In the genomic region with DNA sequence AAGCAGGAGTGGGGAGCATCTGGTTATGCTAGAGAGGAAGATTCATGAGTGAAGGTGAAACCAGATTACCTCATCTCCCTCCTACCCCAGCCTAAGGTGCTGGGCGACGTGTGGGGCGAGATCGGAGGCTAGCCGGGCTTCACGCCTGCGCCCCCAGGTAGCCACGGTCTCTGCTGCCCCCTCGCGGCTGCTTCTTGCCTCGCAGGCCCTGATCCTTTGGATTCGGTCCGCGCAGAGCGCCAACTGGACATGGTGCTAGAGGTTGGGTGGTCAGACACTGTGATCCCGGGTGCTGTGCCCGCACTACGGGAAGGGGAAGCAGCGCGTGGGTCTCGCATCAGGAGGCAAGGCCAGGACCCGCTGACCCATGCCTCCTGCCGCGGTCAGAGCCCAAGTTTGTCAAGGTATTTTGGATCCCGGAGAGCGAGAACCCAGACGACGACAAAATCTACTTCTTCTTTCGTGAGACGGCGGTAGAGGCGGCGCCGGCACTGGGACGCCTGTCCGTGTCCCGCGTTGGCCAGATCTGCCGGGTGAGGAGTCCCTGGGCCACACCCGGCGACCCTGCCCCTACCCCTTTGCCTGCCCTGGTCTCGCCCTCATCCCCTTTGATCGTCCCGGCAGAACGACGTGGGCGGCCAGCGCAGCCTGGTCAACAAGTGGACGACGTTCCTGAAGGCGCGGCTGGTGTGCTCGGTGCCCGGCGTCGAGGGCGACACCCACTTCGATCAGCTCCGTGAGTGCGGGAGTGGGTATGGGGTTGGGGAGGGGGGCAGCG, we compare ENCODE assay signal across 9 cellular contexts. TPM values are rescaled to one million over a fixed set of nuclear protein-coding genes. Genes with fewer than 3 reads are reported as not detected.
DNase-seq lines count a peak whose midpoint lies in the region; FAIRE-seq and TF ChIP-seq lines count a peak whose summit lies in the region.
"Had no signal": no experiment of that assay in that cellular context is flagged by ENCODE, and none has a peak within 500 bp of the region (broad histone marks: within the 10 kb centered on the region; RNA-seq: fewer than 3 reads in every experiment).

No MANE protein-coding gene starts in this region.

- no peaks in the 10 kb centered on the region for H3K9me3 ChIP-seq in HUES6 (ENCODE audit: control insufficient read depth, insufficient read depth, low read depth, low read length)

- peak overlapping the region; percentile 49 to 79 (median 66) for H3K4me3 Mint-ChIP-seq in nephron

- H3K27ac ChIP-seq in HUES6 (ENCODE audit: low read depth, low read length), result no peak overlapping the region

- H3K36me3 Mint-ChIP-seq in nephron (ENCODE audit: low read depth), result peaks cover 7% of the 10 kb centered on the region

- TF ChIP-seq CTCF in GM20000 (IDR thresholded peaks at IDR 0.05; ENCODE audit: extremely low read depth, missing control alignments), result peak; percentile 94
- TF ChIP-seq CTCF in fibroblast of the aortic adventitia (IDR thresholded peaks at IDR 0.05; ENCODE audit: insufficient read depth, low read length), result peak; percentile 97
- TF ChIP-seq CTCF in nephron (IDR thresholded peaks at IDR 0.05; ENCODE audit: unreplicated experiment in 3 of 3), result peak; percentile 94 to 98 (median 98)

- H3K36me3 ChIP-seq in HUES6 (ENCODE audit: control insufficient read depth, insufficient read depth, low read length), result no peaks in the 10 kb centered on the region

- H3K4me1 Mint-ChIP-seq in nephron, result peaks cover 40% of the 10 kb centered on the region

- H3K9me3 Mint-ChIP-seq in nephron, result no peaks in the 10 kb centered on the region

- DNase-seq in COR-L47 (lab: John Stamatoyannopoulos, UW) (peak; percentile 67), GM20000 (ENCODE audit: low spot score) (peak; percentile 99), RCC 7860 (ENCODE audit: low spot score) (peak; percentile 70), fibroblast of the aortic adventitia (ENCODE audit: low read depth) (peak; percentile 65)
- peak; percentile 79 to 88 for DNase-seq in activated T-helper 1 cell treated with anti-CD3 and anti-CD28 coated beads, Interleukin-2, amount 50 U/mL, for 16 hours (ENCODE audit: low read depth in 1 of 2, low spot score in 1 of 2)
- peak; percentile 83 for DNase-seq in stimulated activated naive CD4-positive, alpha-beta T cell treated with Interleukin-2 at 50 U/mL for 16 hours (lab: John Stamatoyannopoulos, UW)

- H3K4me3 ChIP-seq in HUES6 (ENCODE audit: low read depth, low read length) (peak overlapping the region; percentile 43), fibroblast of the aortic adventitia (ENCODE audit: low read depth, low read length) (peak overlapping the region; percentile 37)

- peaks cover 45% of the 10 kb centered on the region for H3K27me3 ChIP-seq in HUES6 (ENCODE audit: control insufficient read depth, insufficient read depth, low read length)

- H3K27me3 Mint-ChIP-seq in nephron (ENCODE audit: low read depth), result peaks cover 28% of the 10 kb centered on the region

- H3K27ac Mint-ChIP-seq in nephron, result peak overlapping the region in 1 of 3 experiments; percentile 88

- no peak for FAIRE-seq in RCC 7860 (lab: Jason Lieb, UNC)
- FAIRE-seq: endometrium had no signal

- H3K4me1 ChIP-seq in HUES6 (ENCODE audit: control insufficient read depth, insufficient read depth, low read length), result peaks cover 50% of the 10 kb centered on the region

- H3K9ac ChIP-seq in HUES6 (ENCODE audit: low read length), result no peak overlapping the region

RNA-seq across cellular contexts. Expression of a gene that starts 4.2 kb away (rescaled TPM):
- total RNA-seq in fibroblast of the aortic adventitia (ENCODE audit: low replicate concordance), result 9.7 and 110 TPM in 2 replicates

RNA-seq across cellular contexts. Expression of a gene that starts 5.8 kb away (rescaled TPM):
- total RNA-seq in fibroblast of the aortic adventitia (ENCODE audit: low replicate concordance), result not detected in 2 replicates

RNA-seq across cellular contexts. Expression of a gene that starts 19.1 kb away (rescaled TPM):
- total RNA-seq in fibroblast of the aortic adventitia (ENCODE audit: low replicate concordance), result 45.3 and 72.7 TPM in 2 replicates

RNA-seq across cellular contexts. Expression of a gene that starts 26.1 kb away (rescaled TPM):
- 1.2 and 3.1 TPM in 2 replicates for total RNA-seq in fibroblast of the aortic adventitia (ENCODE audit: low replicate concordance)

RNA-seq across cellular contexts. Expression of a gene that starts 26.1 kb away (rescaled TPM):
- 3.8 and 8.4 TPM in 2 replicates for total RNA-seq in fibroblast of the aortic adventitia (ENCODE audit: low replicate concordance)
